ENCODE assay signal across 7 cellular contexts in genomic region chr5:180804129-180804601, GRCh38. TPM values are rescaled to one million over a fixed set of nuclear protein-coding genes. Genes with fewer than 3 reads are reported as not detected.
DNase-seq lines count a peak whose midpoint lies in the region; ATAC-seq and TF ChIP-seq lines count a peak whose summit lies in the region.

No MANE protein-coding gene starts in this region.

- no peak for TF ChIP-seq CTCF in VCaP (conservative IDR thresholded peaks at IDR 0.05)

- H3K27ac ChIP-seq in VCaP = peak overlapping the region; percentile 99; the same call in 1 of the 2 replicates
- peak overlapping the region; percentile 13 for H3K27ac ChIP-seq in right cardiac atrium (ENCODE audit: low read length)

- no peaks in the 10 kb centered on the region for H3K27me3 Mint-ChIP-seq in stimulated activated naive CD8-positive, alpha-beta T cell treated with anti-CD3 and anti-CD28 coated beads, Interleukin-15, amount 100 ng/mL, for 72 hours

- intact Hi-C loops in right cardiac atrium (cut with DNase I) = loop anchor here in 2 of 4 donors (10.0 kb wide), 2 partner anchors 51 to 61 kb away; partner anchors contain the start of gene ZFP62 (in 1 of the 2)

- WGBS in right cardiac atrium = 77% methylated on average over 22 of the region's 22 CpGs

- H3K4me1 ChIP-seq in right cardiac atrium (ENCODE audit: control insufficient read depth, insufficient read depth, low read length) = peaks cover 38% of the 10 kb centered on the region

- H3K27me3 ChIP-seq in right cardiac atrium (ENCODE audit: control insufficient read depth, insufficient read depth) = no peaks in the 10 kb centered on the region

- ATAC-seq in GM21723 (IDR thresholded peaks at IDR 0.05; ENCODE audit: unreplicated experiment) (peak; percentile 5), right cardiac atrium (no peak), GM21825 (IDR thresholded peaks at IDR 0.05; ENCODE audit: unreplicated experiment) (no peak)
- ATAC-seq in stimulated activated naive CD8-positive, alpha-beta T cell treated with anti-CD3 and anti-CD28 coated beads, Interleukin-15, amount 100 ng/mL, for 72 hours = peak; percentile 18

- H3K27ac Mint-ChIP-seq in stimulated activated naive CD8-positive, alpha-beta T cell treated with anti-CD3 and anti-CD28 coated beads, Interleukin-15, amount 100 ng/mL, for 72 hours = peak overlapping the region; percentile 91

- H3K4me1 Mint-ChIP-seq in stimulated activated naive CD8-positive, alpha-beta T cell treated with anti-CD3 and anti-CD28 coated beads, Interleukin-15, amount 100 ng/mL, for 72 hours = peaks cover 85% of the 10 kb centered on the region

- H3K4me3 ChIP-seq in right cardiac atrium (ENCODE audit: low read length) = no peak overlapping the region

- H3K9me3 Mint-ChIP-seq in stimulated activated naive CD8-positive, alpha-beta T cell treated with anti-CD3 and anti-CD28 coated beads, Interleukin-15, amount 100 ng/mL, for 72 hours = no peaks in the 10 kb centered on the region

- H3K9me3 ChIP-seq in right cardiac atrium (ENCODE audit: control insufficient read depth, low read length) = no peaks in the 10 kb centered on the region

- peak overlapping the region; percentile 86 to 88 for H3K4me3 Mint-ChIP-seq in stimulated activated naive CD8-positive, alpha-beta T cell treated with anti-CD3 and anti-CD28 coated beads, Interleukin-15, amount 100 ng/mL, for 72 hours

- DNase-seq in right cardiac atrium = peak in 1 of 3 donors; percentile 68
- peak in 1 of 2 donors; percentile 36 for DNase-seq in stimulated activated naive CD8-positive, alpha-beta T cell treated with anti-CD3 and anti-CD28 coated beads, Interleukin-15, amount 100 ng/mL, for 72 hours
- DNase-seq in GM19240 (ENCODE audit: insufficient read length, low spot score) = no peak
- DNase-seq in HPDE6-E6E7 (ENCODE audit: extremely low spot score) = no peak

RNA-seq across cellular contexts. Expression of gene MGAT1, which starts 1.6 kb away (rescaled TPM):
- total RNA-seq in right cardiac atrium = 100 to 1,000 TPM in 1 of 4 donors, 10 to 100 TPM in 3; 74.3 to 119 (median 82.7) TPM
- 87.6 TPM for polyA plus RNA-seq in right cardiac atrium

RNA-seq across cellular contexts. Expression of gene ZFP62, which starts 56.9 kb away (rescaled TPM):
- total RNA-seq in right cardiac atrium = 10 to 100 TPM; 19.7 to 22.8 (median 20.6) TPM
- polyA plus RNA-seq in right cardiac atrium = 12.0 TPM

Comparison
In these comparisons a context has a peak if more than half of its experiments do, and no peak if none do; other contexts are left out.
1. ATAC-seq: peak in GM21723 (single experiment) and stimulated activated naive CD8-positive, alpha-beta T cell treated with anti-CD3 and anti-CD28 coated beads, Interleukin-15, amount 100 ng/mL, for 72 hours (single experiment); none in right cardiac atrium (0 of 2) and GM21825 (single experiment).